17 cellular contexts compared by ENCODE assay signal in genomic region chr3:8990266-8991215, GRCh38. TPM values are rescaled to one million over a fixed set of nuclear protein-coding genes. Genes with fewer than 3 reads are reported as not detected.
A peak's percentile ranks its signal among the peaks of the same experiment; 100 is the strongest.
DNase-seq lines count a peak whose midpoint lies in the region; ATAC-seq and TF ChIP-seq lines count a peak whose summit lies in the region.
"Had no signal": no experiment of that assay in that cellular context is flagged by ENCODE, and none has a peak within 500 bp of the region (broad histone marks: within the 10 kb centered on the region; RNA-seq: fewer than 3 reads in every experiment).

No MANE protein-coding gene starts in this region.

- peak overlapping the region; percentile 94 for H4K91ac ChIP-seq in trophoblast cell (ENCODE audit: low read depth, low read length)

- peak overlapping the region; percentile 78 for H2BK120ac ChIP-seq in trophoblast cell (ENCODE audit: insufficient read depth, low read length, poor library complexity)

- H3K36me3 ChIP-seq in fibroblast of lung (ENCODE audit: control insufficient read depth, insufficient read depth, low read length): no peaks in the 10 kb centered on the region
- no peaks in the 10 kb centered on the region for H3K36me3 ChIP-seq in trophoblast cell (ENCODE audit: control insufficient read depth in 1 of 2, insufficient read depth in 2 of 2, low read length in 2 of 2)

- peak overlapping the region; percentile 79 for H4K8ac ChIP-seq in trophoblast cell (ENCODE audit: low read depth, low read length)

- H3K23ac ChIP-seq in trophoblast cell (ENCODE audit: low read length): no peak overlapping the region

- H3K4me2 ChIP-seq in fibroblast of lung (ENCODE audit: extremely low read depth, insufficient read depth, low read length): no peak overlapping the region
- no peak overlapping the region for H3K4me2 ChIP-seq in trophoblast cell (ENCODE audit: low read length)

- H3K27ac ChIP-seq in fibroblast of lung (ENCODE audit: insufficient read depth, low read length): no peak overlapping the region
- peak overlapping the region; percentile 98 for H3K27ac ChIP-seq in trophoblast cell (ENCODE audit: low read depth, low read length)
- H3K27ac ChIP-seq: parathyroid adenoma had no signal

- peak; percentile 11 to 22 for TF ChIP-seq CTCF in fibroblast of lung (conservative IDR thresholded peaks at IDR 0.05 in 1 of 2, IDR thresholded peaks at IDR 0.05 in 1 of 2; ENCODE audit: low read depth in 1 of 2, low read length in 2 of 2)

- peak overlapping the region; percentile 78 for H2BK5ac ChIP-seq in trophoblast cell (ENCODE audit: low read depth, low read length, poor library complexity)

- DNase-seq in EH (ENCODE audit: low read depth) (peak; percentile 59), RPMI7951 (ENCODE audit: low read depth) (peak; percentile 26), fibroblast of lung (ENCODE audit: low read depth in 2 of 2) (peak; percentile 41 to 85), trophoblast cell (no peak)
- no peak for DNase-seq in stimulated activated naive CD4-positive, alpha-beta T cell (lab: John Stamatoyannopoulos, UW)
- DNase-seq: activated CD4-positive, alpha-beta T cell treated with anti-CD3 and anti-CD28 coated beads for 36 hours; activated CD8-positive, alpha-beta memory T cell treated with anti-CD3 and anti-CD28 coated beads, Interleukin-2, amount 50 U/mL, for 48 hours; CD4-positive, CD25-positive, alpha-beta regulatory T cell; glutamatergic neuron; NCI-H2081 treated with DMSO at 0.1 percent for 48 hours; NCI-H774 had no signal

- H2AK5ac ChIP-seq in trophoblast cell (ENCODE audit: low read length): peak overlapping the region; percentile 89

- H3K27me3 ChIP-seq in fibroblast of lung (ENCODE audit: control insufficient read depth, insufficient read depth, low read length) (no peaks in the 10 kb centered on the region), trophoblast cell (ENCODE audit: insufficient read depth, low read length) (no peaks in the 10 kb centered on the region)

- no peak overlapping the region for H3K4me3 ChIP-seq in fibroblast of lung (replicated peaks in 1 of 4; ENCODE audit: control extremely low read depth in 1 of 4, insufficient read depth in 1 of 4, low read depth in 3 of 4, low read length in 4 of 4)
- H3K4me3 ChIP-seq in trophoblast cell (ENCODE audit: low read depth, low read length): no peak overlapping the region
- H3K4me3 ChIP-seq: skin epidermis had no signal

- peak overlapping the region; percentile 61 for H3K4ac ChIP-seq in trophoblast cell (ENCODE audit: low read depth, low read length)

- peak overlapping the region; percentile 51 for H3K18ac ChIP-seq in trophoblast cell (ENCODE audit: low read length)

- H2AFZ ChIP-seq in fibroblast of lung (ENCODE audit: low read length) (no peak overlapping the region), trophoblast cell (ENCODE audit: insufficient read depth, low read length, poor library complexity) (no peak overlapping the region)
- H2AFZ ChIP-seq: parathyroid adenoma had no signal

- ATAC-seq in GM18907 (IDR thresholded peaks at IDR 0.05; ENCODE audit: unreplicated experiment) (no peak), HG02870 (IDR thresholded peaks at IDR 0.05; ENCODE audit: unreplicated experiment) (no peak), GM21526 (IDR thresholded peaks at IDR 0.05; ENCODE audit: low FRiP score, unreplicated experiment) (no peak)
- ATAC-seq: activated CD4-positive, alpha-beta T cell treated with anti-CD3 and anti-CD28 coated beads for 36 hours; activated naive CD4-positive, alpha-beta T cell treated with anti-CD3 and anti-CD28 coated beads, Interleukin-2, amount 50 U/mL, for 72 hours had no signal

- H2BK12ac ChIP-seq in trophoblast cell (ENCODE audit: low read length): peak overlapping the region; percentile 84

- H3K14ac ChIP-seq in trophoblast cell (ENCODE audit: low read length): peak overlapping the region; percentile 83

- no CpG with 5 or more reads among the region's 36 CpGs for WGBS in trophoblast cell (ENCODE audit: extremely low coverage, insufficient coverage, insufficient read length)

- H3K79me2 ChIP-seq in fibroblast of lung (ENCODE audit: control insufficient read depth, insufficient read depth, low read length): no peaks in the 10 kb centered on the region
- H3K79me2 ChIP-seq in trophoblast cell (ENCODE audit: control insufficient read depth, insufficient read depth, low read length, poor library complexity): peaks cover 5% of the 10 kb centered on the region
- H3K79me2 ChIP-seq: parathyroid adenoma had no signal

- no peaks in the 10 kb centered on the region for H3K4me1 ChIP-seq in fibroblast of lung (ENCODE audit: control insufficient read depth, extremely low read depth, insufficient read depth, low read length)
- H3K4me1 ChIP-seq in trophoblast cell (ENCODE audit: control insufficient read depth in 1 of 2, insufficient read depth in 2 of 2, low read length in 2 of 2): peaks cover 14 to 37% of the 10 kb centered on the region in 2 experiments
- H3K4me1 ChIP-seq: parathyroid adenoma had no signal

- no peak overlapping the region for H4K12ac ChIP-seq in trophoblast cell (ENCODE audit: low read depth, low read length)

- H3K9me3 ChIP-seq in fibroblast of lung (ENCODE audit: control insufficient read depth, insufficient read depth, low read depth, low read length) (no peaks in the 10 kb centered on the region), trophoblast cell (ENCODE audit: insufficient read depth, low read depth, low read length) (no peaks in the 10 kb centered on the region)

- H3K9ac ChIP-seq in fibroblast of lung (ENCODE audit: insufficient read depth, low read length) (no peak overlapping the region), trophoblast cell (ENCODE audit: low read length) (no peak overlapping the region)
- H3K9ac ChIP-seq: parathyroid adenoma had no signal

- H3K79me1 ChIP-seq in trophoblast cell (ENCODE audit: low read length): peaks cover 23% of the 10 kb centered on the region

- no peaks in the 10 kb centered on the region for H4K20me1 ChIP-seq in fibroblast of lung (ENCODE audit: control insufficient read depth, extremely low read depth, insufficient read depth, low read length)

RNA-seq across cellular contexts. Expression of gene RAD18, which starts 27.3 kb away (rescaled TPM):
- total RNA-seq in RPMI7951 (2014; rRNA removed; shearing (Covaris generic)): 22.0 and 34.1 TPM in 2 replicates
- total RNA-seq in fibroblast of lung: 5.6 and 6.1 TPM in 2 replicates
- polyA plus RNA-seq in fibroblast of lung: 9.9 and 19.5 TPM in 2 replicates
- 5.4 and 9.5 TPM in 2 replicates for polyA plus RNA-seq in fibroblast of lung (2012)
- 1.7 and 9.2 TPM in 2 replicates for polyA minus RNA-seq in fibroblast of lung (ENCODE audit: low replicate concordance)
- polyA plus RNA-seq in trophoblast cell (2013): 12.2 and 12.7 TPM in 2 replicates

Comparison
In these comparisons a context has a peak if more than half of its experiments do, and no peak if none do; other contexts are left out.
1. DNase-seq: peak in EH (single experiment), RPMI7951 (single experiment) and fibroblast of lung (2 of 2); none in trophoblast cell (0 of 2) and stimulated activated naive CD4-positive, alpha-beta T cell (0 of 6).